ENCODE assay signal across 19 cellular contexts in genomic region chr20:45759921-45760320, GRCh38. TPM values are rescaled to one million over a fixed set of nuclear protein-coding genes. Genes with fewer than 3 reads are reported as not detected.
"Had no signal": no experiment of that assay in that cellular context is flagged by ENCODE, and none has a peak within 500 bp of the region (broad histone marks: within the 10 kb centered on the region; RNA-seq: fewer than 3 reads in every experiment).

No MANE protein-coding gene starts in this region.

RNA-seq across cellular contexts. Expression of gene WFDC3, which starts 31.8 kb away (rescaled TPM):
- total RNA-seq: activated B cell treated with CpG ODN at 0.5 μM for 24 hours; activated CD4-positive, alpha-beta memory T cell treated with anti-CD3 and anti-CD28 coated beads for 36 hours; activated CD4-positive, alpha-beta T cell treated with anti-CD3 and anti-CD28 coated beads, Interleukin-2, amount 10 ng/mL, durations not matched to agents 24 days and 14 days; activated CD8-positive, alpha-beta memory T cell treated with anti-CD3 and anti-CD28 coated beads, Interleukin-2, amount 10 ng/mL, durations not matched to agents 7 days and 5 days; activated naive CD4-positive, alpha-beta T cell treated with anti-CD3 and anti-CD28 coated beads for 36 hours; activated naive CD8-positive, alpha-beta T cell treated with anti-CD3 and anti-CD28 coated beads for 36 hours; activated T-cell treated with anti-CD3 and anti-CD28 coated beads, Interleukin-2, amount 50 U/mL, for 4 hours; activated T-helper 1 cell treated with anti-CD3 and anti-CD28 coated beads, Interleukin-12 subunit alpha, Interleukin-12 subunit beta, Interleukin-2, Interleukin-4 antibody, amounts not matched to agents 30 ng/mL and 10 ng/mL and 1 ng/mL, durations not matched to agents 14 hours and 24 hours and 36 hours; activated T-helper 17 cell treated with anti-CD3 and anti-CD28 coated beads, Interleukin-2, amount 50 U/mL, for 72 hours; body of pancreas had no signal

RNA-seq across cellular contexts. Expression of gene SPINT4, which starts 37.8 kb away (rescaled TPM):
- total RNA-seq: activated B cell treated with CpG ODN at 0.5 μM for 24 hours; activated CD4-positive, alpha-beta memory T cell treated with anti-CD3 and anti-CD28 coated beads for 36 hours; activated CD4-positive, alpha-beta T cell treated with anti-CD3 and anti-CD28 coated beads, Interleukin-2, amount 10 ng/mL, durations not matched to agents 24 days and 14 days; activated CD8-positive, alpha-beta memory T cell treated with anti-CD3 and anti-CD28 coated beads, Interleukin-2, amount 10 ng/mL, durations not matched to agents 7 days and 5 days; activated CD8-positive, alpha-beta T cell treated with anti-CD3 and anti-CD28 coated beads for 36 hours; activated naive CD4-positive, alpha-beta T cell treated with anti-CD3 and anti-CD28 coated beads for 36 hours; activated naive CD4-positive, alpha-beta T cell treated with anti-CD3 and anti-CD28 coated beads, Interleukin-2, amount 50 U/mL, for 72 hours; activated naive CD8-positive, alpha-beta T cell treated with anti-CD3 and anti-CD28 coated beads for 36 hours; activated T-cell treated with anti-CD3 and anti-CD28 coated beads, Interleukin-2, amount 50 U/mL, for 4 hours; activated T-cell treated with anti-CD3 and anti-CD28 coated beads, Interleukin-2, amount 50 U/mL, for 72 hours; activated T-helper 1 cell treated with anti-CD3 and anti-CD28 coated beads, Interleukin-12 subunit alpha, Interleukin-12 subunit beta, Interleukin-2, Interleukin-4 antibody, amounts not matched to agents 30 ng/mL and 10 ng/mL and 1 ng/mL, durations not matched to agents 14 hours and 24 hours and 36 hours; activated T-helper 17 cell treated with anti-CD3 and anti-CD28 coated beads, Interleukin-2, amount 50 U/mL, for 72 hours; adrenal gland; aorta; astrocyte; body of pancreas; breast epithelium; cardiac septum; cerebellum had no signal
- polyA plus RNA-seq: adrenal gland, aorta had no signal

RNA-seq across cellular contexts. Expression of gene UBE2C, which starts 52.5 kb away (rescaled TPM):
- total RNA-seq: body of pancreas had no signal

RNA-seq across cellular contexts. Expression of gene WFDC10B, which starts 55.1 kb away (rescaled TPM):
- total RNA-seq: activated B cell treated with CpG ODN at 0.5 μM for 24 hours; activated CD4-positive, alpha-beta memory T cell treated with anti-CD3 and anti-CD28 coated beads for 36 hours; activated CD4-positive, alpha-beta T cell treated with anti-CD3 and anti-CD28 coated beads, Interleukin-2, amount 10 ng/mL, durations not matched to agents 24 days and 14 days; activated CD8-positive, alpha-beta memory T cell treated with anti-CD3 and anti-CD28 coated beads, Interleukin-2, amount 10 ng/mL, durations not matched to agents 7 days and 5 days; activated CD8-positive, alpha-beta T cell treated with anti-CD3 and anti-CD28 coated beads for 36 hours; activated naive CD4-positive, alpha-beta T cell treated with anti-CD3 and anti-CD28 coated beads for 36 hours; activated naive CD4-positive, alpha-beta T cell treated with anti-CD3 and anti-CD28 coated beads, Interleukin-2, amount 50 U/mL, for 72 hours; activated naive CD8-positive, alpha-beta T cell treated with anti-CD3 and anti-CD28 coated beads for 36 hours; activated T-cell treated with anti-CD3 and anti-CD28 coated beads, Interleukin-2, amount 50 U/mL, for 4 hours; activated T-cell treated with anti-CD3 and anti-CD28 coated beads, Interleukin-2, amount 50 U/mL, for 72 hours; activated T-helper 1 cell treated with anti-CD3 and anti-CD28 coated beads, Interleukin-12 subunit alpha, Interleukin-12 subunit beta, Interleukin-2, Interleukin-4 antibody, amounts not matched to agents 30 ng/mL and 10 ng/mL and 1 ng/mL, durations not matched to agents 14 hours and 24 hours and 36 hours; activated T-helper 17 cell treated with anti-CD3 and anti-CD28 coated beads, Interleukin-2, amount 50 U/mL, for 72 hours; adrenal gland; aorta; astrocyte; body of pancreas; breast epithelium; cardiac septum; cerebellum had no signal
- polyA plus RNA-seq: adrenal gland had no signal
